Comparison of ENCODE assay signal across 9 cellular contexts in the genomic region with DNA sequence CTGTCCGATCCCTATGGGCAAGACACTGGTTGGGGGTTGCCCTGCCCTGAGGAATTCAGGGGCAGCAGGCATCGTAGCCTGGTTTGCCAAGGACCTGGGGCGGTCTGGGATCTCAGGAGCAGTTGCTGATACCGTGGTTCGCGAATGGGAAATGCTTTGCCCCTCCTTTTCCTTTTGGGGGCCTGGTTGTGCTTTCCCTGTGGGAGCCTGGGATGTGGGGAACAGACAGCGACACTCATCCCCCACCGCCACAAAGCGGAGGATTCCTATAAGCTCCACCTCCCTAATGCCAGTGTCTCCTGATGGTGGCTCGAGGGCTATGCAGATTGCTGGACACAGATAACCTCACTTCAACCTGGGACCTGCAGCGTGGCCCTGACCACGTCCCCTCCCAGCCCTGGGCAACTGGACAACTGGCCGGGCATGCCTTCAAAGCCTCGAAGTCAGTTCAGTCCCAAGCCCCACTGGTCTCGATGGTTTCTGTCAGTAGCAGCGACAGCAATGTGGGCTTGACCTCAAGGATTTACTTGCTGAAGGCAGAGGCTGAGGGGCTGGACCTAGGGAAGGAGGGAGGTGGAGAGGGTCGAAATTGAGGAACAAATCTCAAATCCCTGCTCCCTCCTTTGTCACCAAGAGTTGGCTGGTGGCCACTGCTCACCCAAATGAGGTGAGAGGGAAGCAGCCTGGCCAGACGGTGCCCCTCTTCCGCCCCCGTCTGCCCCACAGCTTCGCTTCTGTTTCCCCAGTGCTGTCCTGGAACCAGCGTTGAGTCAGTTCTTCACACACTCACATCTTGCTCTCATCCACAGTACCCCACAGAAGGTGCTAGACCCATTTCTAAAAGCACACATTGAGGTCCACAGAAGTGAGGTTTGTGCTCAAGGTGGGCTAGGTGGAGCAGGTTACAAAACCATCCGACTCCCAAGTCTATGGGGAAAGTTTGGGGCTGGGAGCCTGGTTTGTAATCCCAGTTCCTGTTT. TPM values are rescaled to one million over a fixed set of nuclear protein-coding genes. Genes with fewer than 3 reads are reported as not detected.
DNase-seq lines count a peak whose midpoint lies in the region; ATAC-seq and TF ChIP-seq lines count a peak whose summit lies in the region.
"Had no signal": no experiment of that assay in that cellular context is flagged by ENCODE, and none has a peak within 500 bp of the region (broad histone marks: within the 10 kb centered on the region; RNA-seq: fewer than 3 reads in every experiment).

No MANE protein-coding gene starts in this region.

- peak overlapping the region in 1 of 2 experiments; percentile 70; a peak in 2 of 4 replicates for H3K4me3 ChIP-seq in DND-41 (ENCODE audit: low read depth in 1 of 2, low read length in 2 of 2)
- peak overlapping the region; percentile 73 to 74; a peak in 3 of 4 replicates for H3K4me3 ChIP-seq in SK-N-SH (ENCODE audit: low read depth in 2 of 2, low read length in 1 of 2)
- peak overlapping the region; percentile 95 for H3K4me3 ChIP-seq in fibroblast of mammary gland (ENCODE audit: control insufficient read depth, low read depth, low read length)
- H3K4me3 ChIP-seq in prostate gland: peak overlapping the region; percentile 83 to 92

- TF ChIP-seq CTCF in DND-41 (IDR thresholded peaks at IDR 0.05; ENCODE audit: borderline replicate concordance, extremely low read depth, low read length, poor library complexity, severe bottlenecking): no peak
- TF ChIP-seq CTCF in SK-N-SH (IDR thresholded peaks at IDR 0.05): no peak
- no peak for TF ChIP-seq CTCF in fibroblast of mammary gland (conservative IDR thresholded peaks at IDR 0.05; ENCODE audit: control insufficient read depth, insufficient read depth, low read depth, low read length)
- peak in 1 of 4 experiments; percentile 11 for TF ChIP-seq CTCF in prostate gland (IDR thresholded peaks at IDR 0.05)

- TF ChIP-seq RAD21 in SK-N-SH (IDR thresholded peaks at IDR 0.05; ENCODE audit: low read length): no peak

- no peak overlapping the region for H2AFZ ChIP-seq in DND-41 (ENCODE audit: low read depth, low read length)
- no peak overlapping the region for H2AFZ ChIP-seq in SK-N-SH (ENCODE audit: low read depth)

- H3K27me3 ChIP-seq in DND-41 (ENCODE audit: insufficient read depth, low read length, poor library complexity): no peaks in the 10 kb centered on the region
- H3K27me3 ChIP-seq in SK-N-SH (ENCODE audit: insufficient read depth): no peaks in the 10 kb centered on the region
- no peaks in the 10 kb centered on the region for H3K27me3 ChIP-seq in prostate gland (replicated peaks; ENCODE audit: insufficient read depth)

- H3K4me1 ChIP-seq in DND-41 (ENCODE audit: insufficient read depth, low read length) (peaks cover 23% of the 10 kb centered on the region), SK-N-SH (ENCODE audit: control insufficient read depth in 1 of 2, insufficient read depth in 2 of 2, low read depth in 1 of 2, low read length in 1 of 2) (peaks cover 4 to 19% of the 10 kb centered on the region in 2 experiments; a peak in 3 of 4 replicates), prostate gland (replicated peaks) (no peaks in the 10 kb centered on the region)

- H4K20me1 ChIP-seq in DND-41 (ENCODE audit: insufficient read depth, low read length) (peaks cover 48% of the 10 kb centered on the region), SK-N-SH (ENCODE audit: insufficient read depth) (peaks cover 32% of the 10 kb centered on the region)

- peak overlapping the region; percentile 81 for H3K9ac ChIP-seq in DND-41 (ENCODE audit: low read depth, low read length)
- peak overlapping the region; percentile 94 for H3K9ac ChIP-seq in SK-N-SH

- H3K27ac ChIP-seq in DND-41 (ENCODE audit: low read length): peak overlapping the region; percentile 90
- peak overlapping the region in 1 of 2 experiments; percentile 93; a peak in 1 of 4 replicates for H3K27ac ChIP-seq in SK-N-SH (ENCODE audit: low read depth in 2 of 2, low read length in 1 of 2)
- H3K27ac ChIP-seq in prostate gland: peak overlapping the region; percentile 99

- intact Hi-C loops in prostate gland (cut with DNase I): loop anchor here (5.0 kb wide), 4 partner anchors 93 to 548 kb away; no protein-coding TSS in a partner anchor

- peaks cover 3% of the 10 kb centered on the region for H3F3A ChIP-seq in SK-N-SH (replicated peaks; ENCODE audit: insufficient read depth)

- peaks cover 43% of the 10 kb centered on the region for H3K79me2 ChIP-seq in DND-41 (ENCODE audit: insufficient read depth, low read length)
- peaks cover 37% of the 10 kb centered on the region for H3K79me2 ChIP-seq in SK-N-SH (ENCODE audit: insufficient read depth)

- no peak for TF ChIP-seq POLR2A in prostate gland (IDR thresholded peaks at IDR 0.05)

- H3K9me3 ChIP-seq in DND-41 (ENCODE audit: insufficient read depth, low read length, severe bottlenecking) (no peaks in the 10 kb centered on the region), SK-N-SH (no peaks in the 10 kb centered on the region), prostate gland (no peaks in the 10 kb centered on the region)

- H3K36me3 ChIP-seq in DND-41 (ENCODE audit: insufficient read depth, low read length) (peaks cover 24% of the 10 kb centered on the region), SK-N-SH (replicated peaks in 1 of 2; ENCODE audit: control insufficient read depth in 1 of 2, insufficient read depth in 2 of 2, low read length in 1 of 2) (peaks cover 0 to 7% of the 10 kb centered on the region in 2 experiments), prostate gland (no peaks in the 10 kb centered on the region)

- no peak for DNase-seq in DND-41
- no peak for DNase-seq in SK-N-SH
- DNase-seq in fibroblast of mammary gland (ENCODE audit: low read depth): peak; percentile 69
- DNase-seq in prostate gland (ENCODE audit: low spot score): no peak
- no peak for DNase-seq in activated CD8-positive, alpha-beta memory T cell treated with anti-CD3 and anti-CD28 coated beads for 24 hours
- DNase-seq in germinal center (ENCODE audit: low spot score): no peak
- DNase-seq: GOT3 had no signal

- CTCF ChIA-PET in SK-N-SH (lab: Yijun Ruan, JAX): interaction anchor here (1.1 kb wide), 2 partner anchors 186 to 270 kb away, joined by 3 read pairs; no protein-coding TSS in a partner anchor

- ATAC-seq in DND-41 (ENCODE audit: insufficient read depth, low read depth) (no peak), HG03565 (IDR thresholded peaks at IDR 0.05; ENCODE audit: unreplicated experiment) (no peak), HG03039 (IDR thresholded peaks at IDR 0.05; ENCODE audit: unreplicated experiment) (no peak)

- POLR2A ChIA-PET in SK-N-SH (lab: Yijun Ruan, JAX): no interaction called here

- no peak for TF ChIP-seq EP300 in SK-N-SH (IDR thresholded peaks at IDR 0.05; ENCODE audit: borderline replicate concordance in 1 of 2, low read depth in 1 of 2, low read length in 1 of 2)

- H3K9me2 ChIP-seq in SK-N-SH: no peaks in the 10 kb centered on the region

- WGBS in SK-N-SH (ENCODE audit: low lambda C conversion rate): 85% methylated on average over 13 of the region's 23 CpGs
- 44% methylated on average over 23 of the region's 23 CpGs for WGBS in prostate gland

- H3K4me2 ChIP-seq in DND-41 (ENCODE audit: insufficient read depth, low read length) (peak overlapping the region; percentile 99), SK-N-SH (peak overlapping the region; percentile 92)

TF ChIP-seq in SK-N-SH, 30 proteins besides CTCF, POLR2A, EP300 and RAD21:
- TF ChIP-seq TCF12 (IDR thresholded peaks at IDR 0.05): no peak

RNA-seq across cellular contexts. Expression of gene CEBPB, which starts 3.5 kb away (rescaled TPM):
- 13.2 and 14.7 TPM in 2 replicates for polyA plus RNA-seq in SK-N-SH (2012; rRNA removed)
- 9.5 and 11.1 TPM in 2 replicates for polyA plus RNA-seq in SK-N-SH (2012; cell fraction: cytosol; rRNA removed)
- 28.3 and 31.7 TPM in 2 replicates for polyA plus RNA-seq in SK-N-SH (2012; cell fraction: nucleus; rRNA removed)
- total RNA-seq in prostate gland: 10 to 100 TPM; 72.8 to 77.2 TPM

RNA-seq across cellular contexts. Expression of gene PEDS1, which starts 40.6 kb away (rescaled TPM):
- polyA plus RNA-seq in SK-N-SH (2012; rRNA removed): 18.3 and 18.4 TPM in 2 replicates
- 8.6 and 12.8 TPM in 2 replicates for polyA plus RNA-seq in SK-N-SH (2012; cell fraction: cytosol; rRNA removed)
- polyA plus RNA-seq in SK-N-SH (2012; cell fraction: nucleus; rRNA removed): 10.1 and 13.1 TPM in 2 replicates
- total RNA-seq in prostate gland: 10 to 100 TPM; 34.5 to 54.8 TPM
